Comparison of ENCODE assay signal across 1 cellular context in genomic region chr16:81542609-81543570, GRCh38.
TF ChIP-seq lines count a peak whose summit lies in the region.

No MANE protein-coding gene starts in this region.

TF ChIP-seq in HepG2, 621 proteins besides CTCF, POLR2A, EP300 and RAD21 (continued from another document):
- TF ChIP-seq RELA (CRISPR knock-in tag; IDR thresholded peaks at IDR 0.05) (no peak), ZFP37 (CRISPR knock-in tag; IDR thresholded peaks at IDR 0.05; ENCODE audit: borderline replicate concordance) (no peak), BRCA1 (CRISPR knock-in tag; IDR thresholded peaks at IDR 0.05) (no peak), ZNF225 (CRISPR knock-in tag; IDR thresholded peaks at IDR 0.05) (peak; percentile 26; the same call in 1 of the 2 replicates), HBP1 (CRISPR knock-in tag; IDR thresholded peaks at IDR 0.05; ENCODE audit: low read depth) (no peak), ZKSCAN5 (CRISPR knock-in tag; IDR thresholded peaks at IDR 0.05) (peak; percentile 79), ZBTB1 (CRISPR knock-in tag; IDR thresholded peaks at IDR 0.05; ENCODE audit: borderline replicate concordance) (no peak), RBM39 (IDR thresholded peaks at IDR 0.05; ENCODE audit: low read depth, low read length, poor library complexity, severe bottlenecking) (no peak), SP1 (IDR thresholded peaks at IDR 0.05) (no peak), SP1 (CRISPR knock-in tag; IDR thresholded peaks at IDR 0.05) (no peak), REXO4 (CRISPR knock-in tag; IDR thresholded peaks at IDR 0.05; ENCODE audit: borderline replicate concordance) (no peak), ZNF354B (CRISPR knock-in tag; IDR thresholded peaks at IDR 0.05) (no peak), ZBTB4 (CRISPR knock-in tag; IDR thresholded peaks at IDR 0.05; ENCODE audit: borderline replicate concordance) (peak; percentile 23; the same call in 1 of the 2 replicates), BATF2 (CRISPR knock-in tag; IDR thresholded peaks at IDR 0.05) (no peak), THAP9 (CRISPR knock-in tag; IDR thresholded peaks at IDR 0.05; ENCODE audit: borderline replicate concordance) (peak; percentile 40; the same call in 1 of the 2 replicates), SRSF9 (IDR thresholded peaks at IDR 0.05; ENCODE audit: borderline replicate concordance, insufficient read depth, low read depth, low read length, poor library complexity, severe bottlenecking) (no peak), PLRG1 (conservative IDR thresholded peaks at IDR 0.05) (no peak), SNAPC4 (CRISPR knock-in tag; IDR thresholded peaks at IDR 0.05) (no peak; the same call in 1 of the 2 replicates), CBFB (CRISPR knock-in tag; IDR thresholded peaks at IDR 0.05) (no peak), DBP (CRISPR knock-in tag; IDR thresholded peaks at IDR 0.05; ENCODE audit: not compliant biosample characterization) (no peak), ATF1 (CRISPR knock-in tag; IDR thresholded peaks at IDR 0.05) (no peak), MAFK (conservative IDR thresholded peaks at IDR 0.05 in 1 of 2, IDR thresholded peaks at IDR 0.05 in 1 of 2; ENCODE audit: low read length in 2 of 2) (no peak), MTA3 (CRISPR knock-in tag; IDR thresholded peaks at IDR 0.05) (no peak), MED1 (CRISPR knock-in tag; IDR thresholded peaks at IDR 0.05) (peak; percentile 94), ZNF280B (CRISPR knock-in tag; IDR thresholded peaks at IDR 0.05; ENCODE audit: borderline replicate concordance) (no peak), ZNF740 (CRISPR knock-in tag; IDR thresholded peaks at IDR 0.05) (no peak)
